Comparison of ENCODE assay signal across 24 cellular contexts in genomic region chrX:79266702-79267101, GRCh38.
DNase-seq lines count a peak whose midpoint lies in the region; ATAC-seq, FAIRE-seq and TF ChIP-seq lines count a peak whose summit lies in the region.
"Had no signal": no experiment of that assay in that cellular context is flagged by ENCODE, and none has a peak within 500 bp of the region (broad histone marks: within the 10 kb centered on the region; RNA-seq: fewer than 3 reads in every experiment).

No MANE protein-coding gene starts in this region.

- intact Hi-C loops in HepG2 (cut with micrococcal nuclease; ENCODE audit: unreplicated experiment) = no loop called here
- intact Hi-C loops in right lobe of liver (cut with DNase I) = no loop called here
- intact Hi-C loops in dorsolateral prefrontal cortex (cut with DNase I) = no loop called here

- 22% methylated on average over 6 of the region's 6 CpGs for WGBS in HepG2 (ENCODE audit: low lambda C conversion rate)
- 51% methylated on average over 6 of the region's 6 CpGs for WGBS in right lobe of liver (ENCODE audit: insufficient coverage, low coverage, low lambda C conversion rate, missing lambda C conversion rate)

- TF ChIP-seq POLR2A in HepG2 (IDR thresholded peaks at IDR 0.05; ENCODE audit: insufficient read depth in 1 of 2, low read depth in 2 of 2, low read length in 2 of 2) = no peak
- TF ChIP-seq POLR2A in right lobe of liver (IDR thresholded peaks at IDR 0.05) = no peak

- no peaks in the 10 kb centered on the region for H3K27me3 Mint-ChIP-seq in activated naive CD8-positive, alpha-beta T cell
- no peaks in the 10 kb centered on the region for H3K27me3 Mint-ChIP-seq in stimulated activated naive CD8-positive, alpha-beta T cell treated with anti-CD3 and anti-CD28 coated beads, Interleukin-15, amount 100 ng/mL, for 72 hours

- H3K9me3 ChIP-seq in HepG2 (ENCODE audit: low read length) (no peaks in the 10 kb centered on the region), right lobe of liver (no peaks in the 10 kb centered on the region), MM.1S (replicated peaks; ENCODE audit: insufficient read depth, low read length) (no peaks in the 10 kb centered on the region)
- H3K9me3 ChIP-seq: adrenal gland, Caco-2, heart right ventricle, left ventricle myocardium inferior, SK-N-SH, stomach had no signal

- no peaks in the 10 kb centered on the region for H3K4me1 ChIP-seq in HepG2 (ENCODE audit: insufficient read depth, low read length)
- H3K4me1 ChIP-seq in right lobe of liver = no peaks in the 10 kb centered on the region
- peaks cover 5% of the 10 kb centered on the region for H3K4me1 ChIP-seq in MM.1S (ENCODE audit: low read length)
- H3K4me1 ChIP-seq: adrenal gland, Caco-2, stomach had no signal

- peak overlapping the region; percentile 81 for H3K27ac Mint-ChIP-seq in activated naive CD8-positive, alpha-beta T cell
- H3K27ac Mint-ChIP-seq in stimulated activated naive CD8-positive, alpha-beta T cell treated with anti-CD3 and anti-CD28 coated beads, Interleukin-15, amount 100 ng/mL, for 72 hours = peak overlapping the region in 1 of 2 donors; percentile 82
- H3K27ac Mint-ChIP-seq: H9 had no signal

- no peak for DNase-seq in HepG2 (ENCODE audit: low spot score)
- DNase-seq in right lobe of liver = no peak
- peak; percentile 72 for DNase-seq in MM.1S
- no peak for DNase-seq in stimulated activated naive CD8-positive, alpha-beta T cell treated with anti-CD3 and anti-CD28 coated beads, Interleukin-15, amount 100 ng/mL, for 72 hours
- no peak for DNase-seq in dorsolateral prefrontal cortex
- DNase-seq: activated CD4-positive, alpha-beta T cell treated with anti-CD3 and anti-CD28 coated beads for 4 hours; adrenal gland; Caco-2; cortex of kidney; H9; heart right ventricle; KG1; left ventricle myocardium inferior; midbrain; NCI-H2029 treated with DMSO at 0.1 percent for 48 hours; RPMI8226; SK-N-SH; stimulated activated CD4-positive, alpha-beta T cell treated with anti-CD3 and anti-CD28 coated beads, Interleukin-2, amount 100 ng/mL, for 24 hours; stomach; trophoblast cell had no signal

- no peaks in the 10 kb centered on the region for H3K27me3 ChIP-seq in HepG2 (ENCODE audit: control insufficient read depth in 1 of 2, insufficient read depth in 2 of 2, low read length in 2 of 2)
- no peaks in the 10 kb centered on the region for H3K27me3 ChIP-seq in right lobe of liver
- H3K27me3 ChIP-seq in MM.1S (replicated peaks; ENCODE audit: insufficient read depth, low read length) = no peaks in the 10 kb centered on the region
- H3K27me3 ChIP-seq in dorsolateral prefrontal cortex = peaks cover 0 to 59% (median 6%) of the 10 kb centered on the region in 45 donors
- H3K27me3 ChIP-seq: adrenal gland, stomach had no signal

- H3K4me1 Mint-ChIP-seq in activated naive CD8-positive, alpha-beta T cell (ENCODE audit: low read depth) = peaks cover 73% of the 10 kb centered on the region
- peaks cover 61% of the 10 kb centered on the region for H3K4me1 Mint-ChIP-seq in stimulated activated naive CD8-positive, alpha-beta T cell treated with anti-CD3 and anti-CD28 coated beads, Interleukin-15, amount 100 ng/mL, for 72 hours
- H3K4me1 Mint-ChIP-seq: H9 had no signal

- H4K20me1 ChIP-seq in HepG2 (ENCODE audit: insufficient read depth, low read length) (no peaks in the 10 kb centered on the region), MM.1S (ENCODE audit: insufficient read depth, low read length) (no peaks in the 10 kb centered on the region)

- no TSS peak for BruUV-seq in HepG2 (replicated peaks; lab: Mats Ljungman, UMichigan)

- no peaks in the 10 kb centered on the region for H3F3A ChIP-seq in MM.1S (ENCODE audit: insufficient read depth, low read length)

- no peaks in the 10 kb centered on the region for H3K9me3 Mint-ChIP-seq in activated naive CD8-positive, alpha-beta T cell (ENCODE audit: low read depth)
- no peaks in the 10 kb centered on the region for H3K9me3 Mint-ChIP-seq in stimulated activated naive CD8-positive, alpha-beta T cell treated with anti-CD3 and anti-CD28 coated beads, Interleukin-15, amount 100 ng/mL, for 72 hours

- in situ Hi-C loops in HepG2 (cut with HindIII; ENCODE audit: extremely low pct_ligation_motif_present, low pct_unique_long_range_greater_than_20kb) = no loop called here

- H3K36me3 ChIP-seq in HepG2 (replicated peaks in 1 of 2; ENCODE audit: control insufficient read depth in 1 of 2, insufficient read depth in 2 of 2, low read length in 2 of 2) (no peaks in the 10 kb centered on the region), right lobe of liver (no peaks in the 10 kb centered on the region), MM.1S (replicated peaks; ENCODE audit: insufficient read depth, low read length) (no peaks in the 10 kb centered on the region)
- H3K36me3 ChIP-seq: adrenal gland, heart right ventricle, left ventricle myocardium inferior, stomach had no signal

- CTCF ChIA-PET in HepG2 (lab: Yijun Ruan, JAX; ENCODE audit: low intra/inter-chr PET ratio, low total read pairs) = no interaction called here

- peak overlapping the region; percentile 34 for H3K4me3 Mint-ChIP-seq in activated naive CD8-positive, alpha-beta T cell
- peak overlapping the region; percentile 49 to 59 for H3K4me3 Mint-ChIP-seq in stimulated activated naive CD8-positive, alpha-beta T cell treated with anti-CD3 and anti-CD28 coated beads, Interleukin-15, amount 100 ng/mL, for 72 hours
- H3K4me3 Mint-ChIP-seq: H9 had no signal

- TF ChIP-seq EP300 in HepG2 (IDR thresholded peaks at IDR 0.05; ENCODE audit: low read depth in 2 of 2, low read length in 2 of 2) = no peak
- no peak for TF ChIP-seq EP300 in HepG2 (CRISPR knock-in tag; IDR thresholded peaks at IDR 0.05; ENCODE audit: borderline replicate concordance)

- POLR2A ChIA-PET in HepG2 (lab: Yijun Ruan, JAX) = no interaction called here

- H3K4me3 ChIP-seq in HepG2 (replicated peaks in 1 of 3; ENCODE audit: insufficient read depth in 1 of 3, low read depth in 2 of 3, low read length in 3 of 3) (no peak overlapping the region), right lobe of liver (no peak overlapping the region), MM.1S (ENCODE audit: low read length) (no peak overlapping the region), dorsolateral prefrontal cortex (no peak overlapping the region)
- H3K4me3 ChIP-seq: adrenal gland, heart right ventricle, left ventricle myocardium inferior, skin epidermis, stomach had no signal

- ATAC-seq in HepG2 (no peak), right lobe of liver (no peak), esophagus mucosa (no peak)
- ATAC-seq in stimulated activated naive CD8-positive, alpha-beta T cell treated with anti-CD3 and anti-CD28 coated beads, Interleukin-15, amount 100 ng/mL, for 72 hours = no peak
- ATAC-seq: heart right ventricle had no signal

- TF ChIP-seq CTCF in HepG2 (CRISPR knock-in tag; IDR thresholded peaks at IDR 0.05) (no peak), right lobe of liver (IDR thresholded peaks at IDR 0.05) (no peak), MM.1S (IDR thresholded peaks at IDR 0.05; ENCODE audit: low read length) (no peak), dorsolateral prefrontal cortex (IDR thresholded peaks at IDR 0.05 in 54 of 56, conservative IDR thresholded peaks at IDR 0.05 in 2 of 56; ENCODE audit: low read depth in 1 of 56, partially characterized antibody in 56 of 56) (no peak)

- no peaks in the 10 kb centered on the region for H3K36me3 Mint-ChIP-seq in activated naive CD8-positive, alpha-beta T cell

- H2AFZ ChIP-seq in HepG2 (ENCODE audit: low read length) (no peak overlapping the region), MM.1S (ENCODE audit: low read length) (no peak overlapping the region)

- no peak for FAIRE-seq in HepG2 (lab: Jason Lieb, UNC)
- FAIRE-seq: endothelial cell of umbilical vein had no signal

- H3K79me2 ChIP-seq in HepG2 (ENCODE audit: insufficient read depth, low read length) (no peaks in the 10 kb centered on the region), MM.1S (ENCODE audit: low read length) (no peaks in the 10 kb centered on the region)

- H3K27ac ChIP-seq in HepG2 (ENCODE audit: extremely low read length, insufficient read depth, low read length) (no peak overlapping the region), right lobe of liver (no peak overlapping the region), MM.1S (ENCODE audit: low read length) (no peak overlapping the region), dorsolateral prefrontal cortex (no peak overlapping the region)
- H3K27ac ChIP-seq: adrenal gland, left ventricle myocardium inferior, stomach had no signal

- H3K4me2 ChIP-seq in HepG2 (ENCODE audit: low read depth, low read length) = no peak overlapping the region
- no peak overlapping the region for H3K4me2 ChIP-seq in MM.1S (ENCODE audit: low read depth, low read length)
- H3K4me2 ChIP-seq: SK-N-SH had no signal

- TF ChIP-seq RAD21 in HepG2 (CRISPR knock-in tag; IDR thresholded peaks at IDR 0.05) = no peak

- no peak overlapping the region for H3K9ac ChIP-seq in HepG2 (ENCODE audit: insufficient read depth, low read depth, low read length)
- no peak overlapping the region for H3K9ac ChIP-seq in MM.1S (ENCODE audit: low read length)
- H3K9ac ChIP-seq: SK-N-SH had no signal

- H3K9me2 ChIP-seq in MM.1S (replicated peaks; ENCODE audit: insufficient read depth, low read length) = no peaks in the 10 kb centered on the region
- H3K9me2 ChIP-seq: SK-N-SH had no signal
